In the genomic region with DNA sequence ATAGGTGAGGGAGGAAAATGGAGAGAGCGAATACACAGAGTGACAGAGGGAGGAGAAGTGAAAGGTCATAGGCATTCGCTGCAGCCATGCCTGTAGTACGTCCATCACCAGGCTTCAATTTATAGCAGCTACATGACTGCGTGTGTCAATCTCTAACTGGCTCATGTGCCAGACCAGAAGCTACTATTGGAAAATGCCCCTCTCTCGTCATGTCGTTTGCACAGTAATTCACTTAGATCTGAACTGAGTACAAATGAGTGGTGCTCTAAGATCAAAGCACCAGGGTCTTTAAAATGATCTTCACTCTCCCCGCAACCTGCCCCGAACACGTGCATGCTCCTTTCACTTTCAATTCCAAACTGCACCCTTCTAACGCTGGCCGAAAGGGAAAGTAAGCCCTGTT, we compare ENCODE assay signal across 8 cellular contexts. TPM values are rescaled to one million over a fixed set of nuclear protein-coding genes. Genes with fewer than 3 reads are reported as not detected.
A peak's percentile ranks its signal among the peaks of the same experiment; 100 is the strongest.
DNase-seq lines count a peak whose midpoint lies in the region; ATAC-seq and TF ChIP-seq lines count a peak whose summit lies in the region.

No MANE protein-coding gene starts in this region.

- no peaks in the 10 kb centered on the region for H3K27me3 Mint-ChIP-seq in activated T-cell treated with anti-CD3 and anti-CD28 coated beads, Interleukin-2, amount 50 U/mL, for 24 hours
- H3K27me3 Mint-ChIP-seq in stimulated activated naive CD8-positive, alpha-beta T cell treated with anti-CD3 and anti-CD28 coated beads, Interleukin-15, Interleukin-2, amounts not matched to agents 100 ng/mL and 50 ng/mL, for 24 hours = no peaks in the 10 kb centered on the region

- TF ChIP-seq POLR2A in tibial nerve (IDR thresholded peaks at IDR 0.05) = no peak

- peaks cover 20% of the 10 kb centered on the region for H3K4me1 Mint-ChIP-seq in activated T-cell treated with anti-CD3 and anti-CD28 coated beads, Interleukin-2, amount 50 U/mL, for 24 hours (ENCODE audit: low read depth)
- H3K4me1 Mint-ChIP-seq in stimulated activated naive CD8-positive, alpha-beta T cell treated with anti-CD3 and anti-CD28 coated beads, Interleukin-15, Interleukin-2, amounts not matched to agents 100 ng/mL and 50 ng/mL, for 24 hours (ENCODE audit: low read depth) = peaks cover 28% of the 10 kb centered on the region

- H3K4me3 Mint-ChIP-seq in activated T-cell treated with anti-CD3 and anti-CD28 coated beads, Interleukin-2, amount 50 U/mL, for 24 hours = peak overlapping the region; percentile 65
- peak overlapping the region; percentile 78 for H3K4me3 Mint-ChIP-seq in stimulated activated naive CD8-positive, alpha-beta T cell treated with anti-CD3 and anti-CD28 coated beads, Interleukin-15, Interleukin-2, amounts not matched to agents 100 ng/mL and 50 ng/mL, for 24 hours

- peak overlapping the region in 2 of 4 donors; percentile 10 to 12 for H3K4me3 ChIP-seq in tibial nerve

- 68 to 79% methylated on average over 11 of the region's 11 CpGs for WGBS in tibial nerve, 2 donors

- H3K36me3 Mint-ChIP-seq in activated T-cell treated with anti-CD3 and anti-CD28 coated beads, Interleukin-2, amount 50 U/mL, for 24 hours (ENCODE audit: low read depth) = peaks cover 27% of the 10 kb centered on the region
- peaks cover 37% of the 10 kb centered on the region for H3K36me3 Mint-ChIP-seq in stimulated activated naive CD8-positive, alpha-beta T cell treated with anti-CD3 and anti-CD28 coated beads, Interleukin-15, Interleukin-2, amounts not matched to agents 100 ng/mL and 50 ng/mL, for 24 hours (ENCODE audit: low read depth)

- peak; percentile 84 to 89 for ATAC-seq in activated CD4-positive, CD25-positive, alpha-beta regulatory T cell treated with anti-CD3 and anti-CD28 coated beads, Interleukin-2, amount 50 U/mL, for 24 hours
- peak; percentile 80 for ATAC-seq in left lobe of liver

- H3K4me1 ChIP-seq in tibial nerve = peaks cover 0 to 11% (median 2%) of the 10 kb centered on the region in 4 donors

- peak overlapping the region; percentile 69 for H3K27ac Mint-ChIP-seq in activated T-cell treated with anti-CD3 and anti-CD28 coated beads, Interleukin-2, amount 50 U/mL, for 24 hours
- H3K27ac Mint-ChIP-seq in stimulated activated naive CD8-positive, alpha-beta T cell treated with anti-CD3 and anti-CD28 coated beads, Interleukin-15, Interleukin-2, amounts not matched to agents 100 ng/mL and 50 ng/mL, for 24 hours = peak overlapping the region; percentile 81

- no peaks in the 10 kb centered on the region for H3K36me3 ChIP-seq in tibial nerve

- no peak for DNase-seq in activated CD4-positive, CD25-positive, alpha-beta regulatory T cell (lab: John Stamatoyannopoulos, UW)
- DNase-seq in activated T-cell treated with anti-CD3 and anti-CD28 coated beads, Interleukin-2, amount 50 U/mL, for 24 hours = no peak
- no peak for DNase-seq in left lobe of liver (ENCODE audit: low spot score)
- no peak for DNase-seq in midbrain (lab: John Stamatoyannopoulos, UW)
- DNase-seq in tibial nerve (ENCODE audit: low spot score in 2 of 2) = no peak
- DNase-seq in NCI-H2171 (lab: John Stamatoyannopoulos, UW) = no peak

- peaks cover 0 to 39% (median 8%) of the 10 kb centered on the region in 4 donors for H3K9me3 ChIP-seq in tibial nerve

- no peak for TF ChIP-seq EP300 in tibial nerve (IDR thresholded peaks at IDR 0.05)

- peak overlapping the region in 1 of 4 donors; percentile 9 for H3K27ac ChIP-seq in tibial nerve

- TF ChIP-seq CTCF in tibial nerve (IDR thresholded peaks at IDR 0.05) = no peak

- no peaks in the 10 kb centered on the region for H3K27me3 ChIP-seq in tibial nerve

- H3K9me3 Mint-ChIP-seq in activated T-cell treated with anti-CD3 and anti-CD28 coated beads, Interleukin-2, amount 50 U/mL, for 24 hours = peaks cover 31% of the 10 kb centered on the region
- peaks cover 32% of the 10 kb centered on the region for H3K9me3 Mint-ChIP-seq in stimulated activated naive CD8-positive, alpha-beta T cell treated with anti-CD3 and anti-CD28 coated beads, Interleukin-15, Interleukin-2, amounts not matched to agents 100 ng/mL and 50 ng/mL, for 24 hours

RNA-seq across cellular contexts. Expression of gene ADCY9, which starts 51.3 kb away (rescaled TPM):
- 25.4 TPM for total RNA-seq in left lobe of liver
- total RNA-seq in tibial nerve = 10 to 100 TPM; 19.0 to 32.7 (median 29.6) TPM
